ENCODE assay signal across 9 cellular contexts in genomic region chr12:49058366-49059062, GRCh38. TPM values are rescaled to one million over a fixed set of nuclear protein-coding genes. Genes with fewer than 3 reads are reported as not detected.
DNase-seq lines count a peak whose midpoint lies in the region; ATAC-seq, FAIRE-seq and TF ChIP-seq lines count a peak whose summit lies in the region.
"Had no signal": no experiment of that assay in that cellular context is flagged by ENCODE, and none has a peak within 500 bp of the region (broad histone marks: within the 10 kb centered on the region; RNA-seq: fewer than 3 reads in every experiment).

No MANE protein-coding gene starts in this region.

- peak overlapping the region; percentile 94 for H3K4me2 ChIP-seq in skeletal muscle satellite cell (ENCODE audit: low read length)

- no peaks in the 10 kb centered on the region for H3K9me3 ChIP-seq in SK-N-MC (ENCODE audit: low read depth, low read length)
- H3K9me3 ChIP-seq in skeletal muscle satellite cell (replicated peaks; ENCODE audit: low read length) = no peaks in the 10 kb centered on the region

- no peak for ATAC-seq in GM21515 (IDR thresholded peaks at IDR 0.05; ENCODE audit: unreplicated experiment)

- H3K4me3 ChIP-seq in SK-N-MC (peak overlapping the region; percentile 95), foreskin fibroblast (ENCODE audit: low read depth in 1 of 2, low read length in 2 of 2) (peak overlapping the region; percentile 85 to 96), skeletal muscle satellite cell (ENCODE audit: low read length) (peak overlapping the region; percentile 91)

- H3K4me1 ChIP-seq in skeletal muscle satellite cell (ENCODE audit: control insufficient read depth, insufficient read depth, low read length) = peaks cover 36% of the 10 kb centered on the region

- H3K36me3 ChIP-seq in SK-N-MC (ENCODE audit: insufficient read depth, low read length) (peaks cover 23% of the 10 kb centered on the region), skeletal muscle satellite cell (ENCODE audit: insufficient read depth, low read length) (peaks cover 23% of the 10 kb centered on the region)

- FAIRE-seq in GM12891 (lab: Jason Lieb, UNC) = no peak

- H3K27ac ChIP-seq in SK-N-MC = no peak overlapping the region

- no peaks in the 10 kb centered on the region for H3K27me3 ChIP-seq in skeletal muscle satellite cell (ENCODE audit: control insufficient read depth, insufficient read depth, low read length)

- no peak for TF ChIP-seq POLR2A in GM12891 (IDR thresholded peaks at IDR 0.05; ENCODE audit: low read depth, low read length)

- H3K9ac ChIP-seq in SK-N-MC (ENCODE audit: insufficient read length) (peak overlapping the region; percentile 98), skeletal muscle satellite cell (ENCODE audit: low read depth, low read length) (peak overlapping the region; percentile 98)

- no peak for TF ChIP-seq CTCF in foreskin fibroblast (IDR thresholded peaks at IDR 0.05; ENCODE audit: low read depth, low read length)

- DNase-seq in GM12891 (ENCODE audit: insufficient read length, low spot score) (peak; percentile 5), SK-N-MC (ENCODE audit: low read depth, low spot score) (no peak), foreskin fibroblast (peak in 1 of 2 donors; percentile 9), NCI-H2081 treated with DMSO at 0.1 percent for 48 hours (lab: John Stamatoyannopoulos, UW) (no peak), NCI-H187 treated with DMSO at 0.1 percent for 48 hours (lab: John Stamatoyannopoulos, UW) (no peak)
- no peak for DNase-seq in stimulated activated CD4-positive, alpha-beta T cell treated with anti-CD3 and anti-CD28 coated beads, Interleukin-2, amount 100 ng/mL, for 48 hours
- DNase-seq: NCI-H1048 had no signal

TF ChIP-seq in GM12891, 5 proteins besides CTCF, POLR2A, EP300 and RAD21:
- no peak for TF ChIP-seq PAX5 (IDR thresholded peaks at IDR 0.05; ENCODE audit: insufficient read depth, low read length, severe bottlenecking)
- no peak for TF ChIP-seq POLR2AphosphoS5 (IDR thresholded peaks at IDR 0.05; ENCODE audit: low read depth, low read length)
- TF ChIP-seq TAF1 (IDR thresholded peaks at IDR 0.05; ENCODE audit: low read depth, low read length) = no peak
- no peak for TF ChIP-seq POU2F2 (IDR thresholded peaks at IDR 0.05; ENCODE audit: low read depth, low read length)
- TF ChIP-seq SPI1 (IDR thresholded peaks at IDR 0.05; ENCODE audit: low read depth, low read length) = no peak
TF ChIP-seq in GM12891: peak in this region for 0.

RNA-seq across cellular contexts. Expression of gene KMT2D, which starts 2.1 kb away (rescaled TPM):
- polyA plus RNA-seq in GM12891 (2012; ENCODE audit: low read depth, missing spikeins) = 17.2 TPM
- total RNA-seq in skeletal muscle satellite cell (2012; rRNA removed) = 18.3 and 29.9 TPM in 2 replicates

RNA-seq across cellular contexts. Expression of gene RHEBL1, which starts 11.3 kb away (rescaled TPM):
- 6.1 TPM for polyA plus RNA-seq in GM12891 (2012; ENCODE audit: low read depth, missing spikeins)
- total RNA-seq in skeletal muscle satellite cell (2012; rRNA removed) = 0.44 and 0.51 TPM in 2 replicates

RNA-seq across cellular contexts. Expression of gene DHH, which starts 36.1 kb away (rescaled TPM):
- polyA plus RNA-seq in GM12891 (2012; ENCODE audit: low read depth, missing spikeins) = not detected
- 0.25 TPM in 1 of 2 replicates, not detected in the other for total RNA-seq in skeletal muscle satellite cell (2012; rRNA removed)

RNA-seq across cellular contexts. Expression of gene PRKAG1, which starts 39.9 kb away (rescaled TPM):
- polyA plus RNA-seq in GM12891 (2012; ENCODE audit: low read depth, missing spikeins) = 49.9 TPM
- 58.3 and 62.1 TPM in 2 replicates for total RNA-seq in skeletal muscle satellite cell (2012; rRNA removed)

RNA-seq across cellular contexts. Expression of gene LMBR1L, which starts 52.1 kb away (rescaled TPM):
- 21.6 TPM for polyA plus RNA-seq in GM12891 (2012; ENCODE audit: low read depth, missing spikeins)
- 37.8 and 39.8 TPM in 2 replicates for total RNA-seq in skeletal muscle satellite cell (2012; rRNA removed)
